In genomic region chr9:14336244-14336643, GRCh38 we compare ENCODE assay signal across 29 cellular contexts. TPM values are rescaled to one million over a fixed set of nuclear protein-coding genes. Genes with fewer than 3 reads are reported as not detected.
"Had no signal": no experiment of that assay in that cellular context is flagged by ENCODE, and none has a peak within 500 bp of the region (broad histone marks: within the 10 kb centered on the region; RNA-seq: fewer than 3 reads in every experiment).

No MANE protein-coding gene starts in this region.

- ATAC-seq: activated CD8-positive, alpha-beta T cell treated with anti-CD3 and anti-CD28 coated beads for 36 hours; activated T-cell treated with anti-CD3 and anti-CD28 coated beads, Interleukin-2, amount 50 U/mL, for 4 hours; activated T-helper 17 cell treated with anti-CD3 and anti-CD28 coated beads, Interleukin-2, amount 50 U/mL, for 72 hours; esophagus mucosa; foreskin keratinocyte; gastrocnemius medialis; heart left ventricle had no signal

- DNase-seq: activated CD4-positive, alpha-beta T cell treated with anti-CD3 and anti-CD28 coated beads for 48 hours; activated CD4-positive, alpha-beta T cell treated with anti-CD3 and anti-CD28 coated beads, Interleukin-2, amount 50 U/mL, for 1 hour; activated CD4-positive, alpha-beta T cell treated with anti-CD3 and anti-CD28 coated beads, Interleukin-2, amount 50 U/mL, for 48 hours; activated CD8-positive, alpha-beta memory T cell treated with anti-CD3 and anti-CD28 coated beads for 24 hours; activated CD8-positive, alpha-beta T cell treated with anti-CD3 and anti-CD28 coated beads for 36 hours; activated effector memory CD4-positive, alpha-beta T cell treated with Interleukin-2 at 50 U/mL for 16 hours; activated gamma-delta T cell treated with Interleukin-2 at 50 U/mL for 16 hours; activated naive CD4-positive, alpha-beta T cell treated with anti-CD3 and anti-CD28 coated beads, Interleukin-2, amount 50 U/mL, for 16 hours; activated naive CD4-positive, alpha-beta T cell treated with Interleukin-2 at 50 U/mL for 16 hours; activated T-cell treated with anti-CD3 and anti-CD28 coated beads, Interleukin-2, amount 50 U/mL, for 4 hours; amniotic stem cell; anterior cingulate cortex; brain microvascular endothelial cell; cortex of kidney; dermis blood vessel endothelial cell; effector CD8-positive, alpha-beta T cell; foreskin keratinocyte; gastrocnemius medialis; glutamatergic neuron; heart left ventricle; T-helper 2 cell had no signal

- H3K27ac Mint-ChIP-seq: activated CD8-positive, alpha-beta T cell treated with anti-CD3 and anti-CD28 coated beads for 36 hours; activated naive CD8-positive, alpha-beta T cell; activated T-helper 17 cell treated with anti-CD3 and anti-CD28 coated beads, Interleukin-2, amount 50 U/mL, for 72 hours had no signal

- H3K9me3 Mint-ChIP-seq: activated CD8-positive, alpha-beta T cell treated with anti-CD3 and anti-CD28 coated beads for 36 hours; activated T-cell treated with anti-CD3 and anti-CD28 coated beads, Interleukin-2, amount 50 U/mL, for 4 hours; activated T-helper 17 cell treated with anti-CD3 and anti-CD28 coated beads, Interleukin-2, amount 50 U/mL, for 72 hours had no signal

- H3K4me3 Mint-ChIP-seq: activated CD8-positive, alpha-beta T cell treated with anti-CD3 and anti-CD28 coated beads for 36 hours; activated naive CD8-positive, alpha-beta T cell; activated T-cell treated with anti-CD3 and anti-CD28 coated beads, Interleukin-2, amount 50 U/mL, for 4 hours; activated T-helper 17 cell treated with anti-CD3 and anti-CD28 coated beads, Interleukin-2, amount 50 U/mL, for 72 hours had no signal

- H3K4me1 ChIP-seq: foreskin keratinocyte had no signal

- H3K4me1 Mint-ChIP-seq: activated T-helper 17 cell treated with anti-CD3 and anti-CD28 coated beads, Interleukin-2, amount 50 U/mL, for 72 hours had no signal

- FAIRE-seq: astrocyte, bronchial epithelial cell, colon, endometrium had no signal

- H3K27me3 ChIP-seq: brain microvascular endothelial cell, gastrocnemius medialis, heart left ventricle had no signal

- H3K27ac ChIP-seq: brain microvascular endothelial cell, foreskin keratinocyte, gastrocnemius medialis, heart left ventricle had no signal

- H3K36me3 Mint-ChIP-seq: activated naive CD8-positive, alpha-beta T cell had no signal

- H3K9me3 ChIP-seq: gastrocnemius medialis, heart left ventricle had no signal

- H3K4me3 ChIP-seq: gastrocnemius medialis, heart left ventricle had no signal

- H3K36me3 ChIP-seq: brain microvascular endothelial cell, gastrocnemius medialis, heart left ventricle had no signal

RNA-seq across cellular contexts. Expression of gene NFIB, which starts 22.3 kb away (rescaled TPM):
- total RNA-seq: activated CD8-positive, alpha-beta T cell treated with anti-CD3 and anti-CD28 coated beads for 36 hours; T-helper 1 cell treated with Interleukin-12 subunit alpha and Interleukin-12 subunit beta and Interleukin-4 antibody, amounts not matched to agents 30 ng/mL and 1 ng/mL, for 36 hours had no signal
